ENCODE assay signal across 1 cellular context in genomic region chr3:102192575-102192974, GRCh38.
TF ChIP-seq lines count a peak whose summit lies in the region.

No MANE protein-coding gene starts in this region.

TF ChIP-seq in GM23338, 12 proteins besides CTCF, POLR2A, EP300 and RAD21 (continued from another document):
- TF ChIP-seq REST (IDR thresholded peaks at IDR 0.05; ENCODE audit: unreplicated experiment) (no peak), POLR2AphosphoS5 (IDR thresholded peaks at IDR 0.05; ENCODE audit: low read depth) (no peak), ZNF114 (CRISPR knock-in tag; IDR thresholded peaks at IDR 0.05) (no peak)
